11 cellular contexts compared by ENCODE assay signal in the genomic region with DNA sequence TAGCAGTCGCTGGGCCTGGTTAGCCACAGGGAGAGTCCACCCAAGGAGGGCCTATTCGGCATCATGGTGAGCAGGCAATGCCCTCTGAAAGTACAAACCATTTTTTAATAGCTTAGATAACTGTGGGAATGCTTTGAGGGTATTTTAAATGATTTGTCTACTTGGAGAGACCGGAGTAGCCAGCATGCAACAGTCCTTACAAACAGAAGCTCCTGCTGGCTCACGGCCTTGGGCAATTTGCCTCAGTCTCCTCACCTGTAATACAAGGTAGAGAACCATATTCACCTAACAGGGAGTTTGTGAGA.
"Had no signal": no experiment of that assay in that cellular context is flagged by ENCODE, and none has a peak within 500 bp of the region (broad histone marks: within the 10 kb centered on the region; RNA-seq: fewer than 3 reads in every experiment).

No MANE protein-coding gene starts in this region.

- H3K36me3 Mint-ChIP-seq: stimulated activated naive B cell treated with anti-CD40 and anti-IgM and Interleukin-4, amounts not matched to agents 10 μg/mL and 1 μg/mL and 100 μg/mL, for 72 hours had no signal

- H3K27ac Mint-ChIP-seq: activated T-helper 17 cell treated with anti-CD3 and anti-CD28 coated beads, Interleukin-2, amount 50 U/mL, for 72 hours; effector memory CD8-positive, alpha-beta T cell; stimulated activated naive B cell treated with anti-CD40 and anti-IgM and Interleukin-4, amounts not matched to agents 10 μg/mL and 1 μg/mL and 100 μg/mL, for 72 hours had no signal

- H3K9me3 Mint-ChIP-seq: activated T-helper 17 cell treated with anti-CD3 and anti-CD28 coated beads, Interleukin-2, amount 50 U/mL, for 72 hours; effector memory CD8-positive, alpha-beta T cell; stimulated activated naive B cell treated with anti-CD40 and anti-IgM and Interleukin-4, amounts not matched to agents 10 μg/mL and 1 μg/mL and 100 μg/mL, for 72 hours had no signal

- H3K4me1 Mint-ChIP-seq: activated T-helper 17 cell treated with anti-CD3 and anti-CD28 coated beads, Interleukin-2, amount 50 U/mL, for 72 hours; stimulated activated naive B cell treated with anti-CD40 and anti-IgM and Interleukin-4, amounts not matched to agents 10 μg/mL and 1 μg/mL and 100 μg/mL, for 72 hours had no signal

- DNase-seq: activated T-cell treated with anti-CD3 and anti-CD28 coated beads for 4 hours, foreskin melanocyte had no signal

- H3K4me3 ChIP-seq: lower lobe of right lung, transverse colon had no signal

- H3K4me3 Mint-ChIP-seq: activated T-helper 17 cell treated with anti-CD3 and anti-CD28 coated beads, Interleukin-2, amount 50 U/mL, for 72 hours; effector memory CD8-positive, alpha-beta T cell; stimulated activated naive B cell treated with anti-CD40 and anti-IgM and Interleukin-4, amounts not matched to agents 10 μg/mL and 1 μg/mL and 100 μg/mL, for 72 hours had no signal

- H3K36me3 ChIP-seq: brain microvascular endothelial cell, lower lobe of right lung, neutrophil, transverse colon had no signal

- H3K9me3 ChIP-seq: lower lobe of right lung, neutrophil, transverse colon had no signal

- ATAC-seq: activated CD4-positive, CD25-positive, alpha-beta regulatory T cell treated with anti-CD3 and anti-CD28 coated beads, Interleukin-2, amount 50 U/mL, for 24 hours; effector memory CD8-positive, alpha-beta T cell had no signal

- H3K27ac ChIP-seq: brain microvascular endothelial cell, epithelial cell of prostate, lower lobe of right lung had no signal

- H3K27me3 ChIP-seq: brain microvascular endothelial cell, neutrophil, transverse colon had no signal
